Comparison of ENCODE assay signal across 8 cellular contexts in genomic region chr10:43409385-43410109, GRCh38. TPM values are rescaled to one million over a fixed set of nuclear protein-coding genes. Genes with fewer than 3 reads are reported as not detected.
DNase-seq lines count a peak whose midpoint lies in the region; ATAC-seq and TF ChIP-seq lines count a peak whose summit lies in the region.

No MANE protein-coding gene starts in this region.

- H3K18ac ChIP-seq in IMR-90 (ENCODE audit: low read depth, low read length), result peak overlapping the region; percentile 48

- H3K9ac ChIP-seq in IMR-90 (ENCODE audit: low read depth, low read length) (peak overlapping the region; percentile 77), endocrine pancreas (ENCODE audit: control insufficient read depth, insufficient read depth, low read length) (peak overlapping the region; percentile 82)

- peak overlapping the region; percentile 64 to 98 for H4K8ac ChIP-seq in IMR-90 (ENCODE audit: low read depth in 2 of 2, low read length in 2 of 2)

- H4K5ac ChIP-seq in IMR-90 (ENCODE audit: low read depth, low read length), result peak overlapping the region; percentile 86

- no peak for TF ChIP-seq POLR2A in IMR-90 (IDR thresholded peaks at IDR 0.05; ENCODE audit: low read depth, low read length)

- H3K27me3 Mint-ChIP-seq in CD4-positive, alpha-beta memory T cell, result no peaks in the 10 kb centered on the region
- peaks cover 4% of the 10 kb centered on the region for H3K27me3 Mint-ChIP-seq in nephron (ENCODE audit: low read depth)

- peak; percentile 68 to 85 (median 78) for DNase-seq in CD4-positive, alpha-beta memory T cell
- DNase-seq in IMR-90 (no peak), thoracic aorta (ENCODE audit: low spot score) (no peak), AG20443 (ENCODE audit: low spot score) (no peak)
- DNase-seq in activated CD4-positive, alpha-beta T cell treated with anti-CD3 and anti-CD28 coated beads, Interleukin-2, amount 50 U/mL, for 48 hours, result peak; percentile 72 to 80

- peak overlapping the region; percentile 88 for H2BK5ac ChIP-seq in IMR-90 (ENCODE audit: low read depth, low read length, poor library complexity, severe bottlenecking)

- ATAC-seq in IMR-90 (ENCODE audit: low read depth) (no peak; the same call in 1 of the 2 replicates), thoracic aorta (ENCODE audit: insufficient number of reproducible peaks, low FRiP score, low read depth) (peak; percentile 4), HG03139 (IDR thresholded peaks at IDR 0.05; ENCODE audit: unreplicated experiment) (no peak)

- H3K23ac ChIP-seq in IMR-90 (ENCODE audit: low read depth, low read length), result peak overlapping the region; percentile 93

- H2BK15ac ChIP-seq in IMR-90 (ENCODE audit: low read depth, low read length), result peak overlapping the region; percentile 67; the same call in 2 of the 3 replicates

- H3K4me1 Mint-ChIP-seq in CD4-positive, alpha-beta memory T cell, result peaks cover 10 to 36% (median 14%) of the 10 kb centered on the region in 4 donors
- peaks cover 16% of the 10 kb centered on the region for H3K4me1 Mint-ChIP-seq in nephron

- H4K20me1 ChIP-seq in IMR-90 (ENCODE audit: insufficient read depth, low read length), result peaks cover 39% of the 10 kb centered on the region

- H3K9me3 Mint-ChIP-seq in CD4-positive, alpha-beta memory T cell, result peaks cover 0 to 2% (median 0%) of the 10 kb centered on the region in 8 donors
- H3K9me3 Mint-ChIP-seq in nephron, result no peaks in the 10 kb centered on the region

- H3K27me3 ChIP-seq in CD4-positive, alpha-beta memory T cell (ENCODE audit: insufficient read depth, low read length), result no peaks in the 10 kb centered on the region
- no peaks in the 10 kb centered on the region for H3K27me3 ChIP-seq in IMR-90 (ENCODE audit: control insufficient read depth, insufficient read depth, low read length)
- H3K27me3 ChIP-seq in endocrine pancreas (ENCODE audit: control insufficient read depth, insufficient read depth, low read length), result no peaks in the 10 kb centered on the region
- no peaks in the 10 kb centered on the region for H3K27me3 ChIP-seq in thoracic aorta (replicated peaks; ENCODE audit: insufficient read depth)

- peak overlapping the region; percentile 70 for H3K56ac ChIP-seq in IMR-90 (ENCODE audit: extremely low read depth, insufficient read depth, low read length)

- peak overlapping the region; percentile 93 to 100 (median 99) for H3K27ac Mint-ChIP-seq in CD4-positive, alpha-beta memory T cell
- H3K27ac Mint-ChIP-seq in nephron, result peak overlapping the region; percentile 98 to 99 (median 98)

- H3K9me3 ChIP-seq in CD4-positive, alpha-beta memory T cell (ENCODE audit: control insufficient read depth in 1 of 2, low read length in 2 of 2), result no peaks in the 10 kb centered on the region
- H3K9me3 ChIP-seq in IMR-90 (ENCODE audit: control insufficient read depth, insufficient read depth, low read length) (no peaks in the 10 kb centered on the region), endocrine pancreas (ENCODE audit: control insufficient read depth, low read length) (no peaks in the 10 kb centered on the region), thoracic aorta (no peaks in the 10 kb centered on the region)

- in situ Hi-C loops in IMR-90 (cut with MboI; ENCODE audit: low sequenced_read_pairs), result loop anchor here (25.0 kb wide), 1 partner anchor 1578 kb away; the partner anchor contains the start of gene DEPP1

- TF ChIP-seq RAD21 in IMR-90 (IDR thresholded peaks at IDR 0.05; ENCODE audit: low read length), result no peak

- no peak overlapping the region for H2BK20ac ChIP-seq in IMR-90 (ENCODE audit: low read depth, low read length)

- H2AFZ ChIP-seq in IMR-90 (replicated peaks; ENCODE audit: low read length, poor library complexity), result peak overlapping the region; percentile 97

- H3K4me2 ChIP-seq in IMR-90 (ENCODE audit: low read depth, low read length), result peak overlapping the region; percentile 82

- 14% methylated on average over 11 of the region's 46 CpGs; no CpG with 5 or more reads in 1 of the 2 experiments for WGBS in IMR-90 (ENCODE audit: extremely low coverage in 2 of 2, insufficient read length in 1 of 2), 2 experiments

- peak overlapping the region; percentile 98 for H3K4ac ChIP-seq in IMR-90 (ENCODE audit: low read depth, low read length)

- H2BK120ac ChIP-seq in IMR-90 (ENCODE audit: low read depth, low read length), result peak overlapping the region; percentile 84

- H3K27ac ChIP-seq in CD4-positive, alpha-beta memory T cell (ENCODE audit: low read depth, low read length), result peak overlapping the region; percentile 100
- H3K27ac ChIP-seq in IMR-90 (ENCODE audit: insufficient read depth, low read length) (peak overlapping the region; percentile 84), thoracic aorta (peak overlapping the region; percentile 97 to 99)

- POLR2A ChIA-PET in CD4-positive, alpha-beta memory T cell (lab: Charles Lee; ENCODE audit: partially characterized antibody), result interaction anchor here (0.8 to 11.9 kb wide), 11 partner anchors 10 to 271 kb away, joined by 3 to 250 read pairs (median 5); partner anchors contain the start of genes CSGALNACT2 and ZNF487
- POLR2A ChIA-PET in IMR-90 (lab: Charles Lee; ENCODE audit: unreplicated experiment), result interaction anchor here (0.5 to 0.6 kb wide), 2 partner anchors 24 to 143 kb away, joined by 3 to 5 read pairs; partner anchors contain the start of gene RASGEF1A

- peak overlapping the region; percentile 63 to 83 for H3K4me3 ChIP-seq in CD4-positive, alpha-beta memory T cell (ENCODE audit: low read length in 2 of 2)
- H3K4me3 ChIP-seq in IMR-90 (ENCODE audit: insufficient read depth, low read depth, low read length) (peak overlapping the region; percentile 69), endocrine pancreas (ENCODE audit: control insufficient read depth, insufficient read depth, low read length) (peak overlapping the region; percentile 31), thoracic aorta (peak overlapping the region; percentile 85)

- peaks cover 21% of the 10 kb centered on the region for H3K4me1 ChIP-seq in CD4-positive, alpha-beta memory T cell (ENCODE audit: insufficient read depth, low read length)
- peaks cover 2% of the 10 kb centered on the region; the same call in 1 of the 2 replicates for H3K4me1 ChIP-seq in IMR-90 (ENCODE audit: control insufficient read depth, insufficient read depth, low read length)
- no peaks in the 10 kb centered on the region for H3K4me1 ChIP-seq in endocrine pancreas (ENCODE audit: control insufficient read depth, insufficient read depth, low read length)
- peaks cover 19 to 30% of the 10 kb centered on the region in 2 donors for H3K4me1 ChIP-seq in thoracic aorta (ENCODE audit: control insufficient read depth in 1 of 2, low read depth in 2 of 2)

- H2AK9ac ChIP-seq in IMR-90 (replicated peaks; ENCODE audit: low read depth, low read length, poor library complexity), result peak overlapping the region; percentile 96

- peaks cover 3 to 20% of the 10 kb centered on the region in 2 donors for H3K36me3 Mint-ChIP-seq in CD4-positive, alpha-beta memory T cell
- H3K36me3 Mint-ChIP-seq in nephron (ENCODE audit: low read depth), result peaks cover 3% of the 10 kb centered on the region

- H3K36me3 ChIP-seq in CD4-positive, alpha-beta memory T cell (ENCODE audit: insufficient read depth, low read length), result no peaks in the 10 kb centered on the region
- no peaks in the 10 kb centered on the region for H3K36me3 ChIP-seq in IMR-90 (ENCODE audit: control insufficient read depth, insufficient read depth, low read length)
- no peaks in the 10 kb centered on the region for H3K36me3 ChIP-seq in endocrine pancreas (ENCODE audit: control insufficient read depth, insufficient read depth, low read length)
- H3K36me3 ChIP-seq in thoracic aorta, result no peaks in the 10 kb centered on the region

- H3K4me3 Mint-ChIP-seq in CD4-positive, alpha-beta memory T cell, result peak overlapping the region; percentile 94 to 100 (median 98)
- peak overlapping the region; percentile 96 to 99 (median 98) for H3K4me3 Mint-ChIP-seq in nephron

- H3K9me1 ChIP-seq in IMR-90 (ENCODE audit: insufficient read depth, low read length), result no peaks in the 10 kb centered on the region

- CTCF ChIA-PET in CD4-positive, alpha-beta memory T cell (lab: Charles Lee; ENCODE audit: partially characterized antibody), result interaction anchor here (0.6 to 2.5 kb wide), 6 partner anchors 10 to 116 kb away, joined by 3 to 18 read pairs (median 4); no protein-coding TSS in a partner anchor
- CTCF ChIA-PET in IMR-90 (lab: Yijun Ruan, JAX), result no interaction called here

- H3K14ac ChIP-seq in IMR-90 (replicated peaks; ENCODE audit: low read depth, low read length), result peak overlapping the region; percentile 99

- dilution Hi-C loops in IMR-90 (cut with HindIII; ENCODE audit: low sequenced_read_pairs, unreplicated experiment), result no loop called here

- peak overlapping the region; percentile 77 for H2AK5ac ChIP-seq in IMR-90 (ENCODE audit: low read depth, low read length)

- intact Hi-C loops in CD4-positive, alpha-beta memory T cell (cut with micrococcal nuclease), result loop anchor here (1.0 to 5.0 kb wide), 6 partner anchors 11 to 772 kb away; partner anchors contain the start of genes ZNF239 and ZNF33B
- intact Hi-C loops in IMR-90 (cut with micrococcal nuclease), result loop anchor here (1.0 to 5.0 kb wide), 2 partner anchors 28 to 272 kb away; partner anchors contain the start of genes CSGALNACT2 and ZNF487

- H3K79me1 ChIP-seq in IMR-90 (ENCODE audit: low read depth in 1 of 2, low read length in 2 of 2), result peaks cover 4 to 23% of the 10 kb centered on the region in 2 experiments; a peak in 2 of 4 replicates

- no TSS peak for BruUV-seq in IMR-90 (replicated peaks; lab: Mats Ljungman, UMichigan)

- TF ChIP-seq CTCF in IMR-90 (conservative IDR thresholded peaks at IDR 0.05; ENCODE audit: low read depth, low read length) (no peak), nephron (IDR thresholded peaks at IDR 0.05; ENCODE audit: unreplicated experiment in 3 of 3) (no peak), thoracic aorta (IDR thresholded peaks at IDR 0.05) (no peak)

- peak overlapping the region; percentile 62 for H4K91ac ChIP-seq in IMR-90 (ENCODE audit: insufficient read depth, low read depth, low read length)

RNA-seq across cellular contexts. Expression of gene HNRNPF, which starts 0.6 kb away (rescaled TPM):
- total RNA-seq in CD4-positive, alpha-beta memory T cell, result 100 to 1,000 TPM; 204 to 206 TPM
- polyA plus RNA-seq in CD4-positive, alpha-beta memory T cell, result 100 to 1,000 TPM; 242 to 296 TPM
- total RNA-seq in IMR-90 (2012; rRNA removed), result 207 and 276 TPM in 2 replicates
- 147 and 169 TPM in 2 replicates for polyA plus RNA-seq in IMR-90 (2012; rRNA removed)
- polyA plus RNA-seq in IMR-90 (2012; cell fraction: cytosol; rRNA removed), result 75.0 and 90.4 TPM in 2 replicates
- polyA plus RNA-seq in IMR-90 (2012; cell fraction: nucleus; rRNA removed; ENCODE audit: low replicate concordance), result 58.9 and 93.6 TPM in 2 replicates
- total RNA-seq in thoracic aorta, result 100 to 1,000 TPM in 1 of 2 donors, 10 to 100 TPM in 1; 86.6 to 137 TPM

RNA-seq across cellular contexts. Expression of gene ZNF487, which starts 27.4 kb away (rescaled TPM):
- total RNA-seq in CD4-positive, alpha-beta memory T cell, result 1 to 10 TPM; 3.1 to 5.6 TPM
- 1 to 10 TPM; 4.8 to 7.7 TPM for polyA plus RNA-seq in CD4-positive, alpha-beta memory T cell
- total RNA-seq in IMR-90 (2012; rRNA removed) (2.5 and 2.7 TPM in 2 replicates), thoracic aorta (10 to 100 TPM in 1 of 2 donors, 1 to 10 TPM in 1; 8.6 to 19.6 TPM)
- polyA plus RNA-seq in IMR-90 (2012; rRNA removed), result 1.7 TPM in 2 replicates
- 1.0 and 2.7 TPM in 2 replicates for polyA plus RNA-seq in IMR-90 (2012; cell fraction: cytosol; rRNA removed)
- 0.98 and 2.6 TPM in 2 replicates for polyA plus RNA-seq in IMR-90 (2012; cell fraction: nucleus; rRNA removed; ENCODE audit: low replicate concordance)

RNA-seq across cellular contexts. Expression of gene FXYD4, which starts 38.1 kb away (rescaled TPM):
- not detected for total RNA-seq in CD4-positive, alpha-beta memory T cell
- not detected for polyA plus RNA-seq in CD4-positive, alpha-beta memory T cell
- total RNA-seq in IMR-90 (2012; rRNA removed) (not detected in 2 replicates), thoracic aorta (not detected)
- not detected in 2 replicates for polyA plus RNA-seq in IMR-90 (2012; rRNA removed)
- not detected in 2 replicates for polyA plus RNA-seq in IMR-90 (2012; cell fraction: cytosol; rRNA removed)
- not detected in 2 replicates for polyA plus RNA-seq in IMR-90 (2012; cell fraction: nucleus; rRNA removed; ENCODE audit: low replicate concordance)

Comparison
In these comparisons a context has a peak if more than half of its experiments do, and no peak if none do; other contexts are left out.
1. DNase-seq: peak in CD4-positive, alpha-beta memory T cell (5 of 5) and activated CD4-positive, alpha-beta T cell treated with anti-CD3 and anti-CD28 coated beads, Interleukin-2, amount 50 U/mL, for 48 hours (2 of 2); none in IMR-90 (single experiment), thoracic aorta (single experiment) and AG20443 (single experiment).
2. H3K4me3 ChIP-seq: peak in every context shown above with its lines; median percentile 85 in thoracic aorta; 73 in CD4-positive, alpha-beta memory T cell; 69 in IMR-90; 31 in endocrine pancreas.
3. Peak in every context shown above with its lines, with median percentiles within 50 percentile points of each other: H3K27ac ChIP-seq.